ENCODE assay signal across 10 cellular contexts in the genomic region with DNA sequence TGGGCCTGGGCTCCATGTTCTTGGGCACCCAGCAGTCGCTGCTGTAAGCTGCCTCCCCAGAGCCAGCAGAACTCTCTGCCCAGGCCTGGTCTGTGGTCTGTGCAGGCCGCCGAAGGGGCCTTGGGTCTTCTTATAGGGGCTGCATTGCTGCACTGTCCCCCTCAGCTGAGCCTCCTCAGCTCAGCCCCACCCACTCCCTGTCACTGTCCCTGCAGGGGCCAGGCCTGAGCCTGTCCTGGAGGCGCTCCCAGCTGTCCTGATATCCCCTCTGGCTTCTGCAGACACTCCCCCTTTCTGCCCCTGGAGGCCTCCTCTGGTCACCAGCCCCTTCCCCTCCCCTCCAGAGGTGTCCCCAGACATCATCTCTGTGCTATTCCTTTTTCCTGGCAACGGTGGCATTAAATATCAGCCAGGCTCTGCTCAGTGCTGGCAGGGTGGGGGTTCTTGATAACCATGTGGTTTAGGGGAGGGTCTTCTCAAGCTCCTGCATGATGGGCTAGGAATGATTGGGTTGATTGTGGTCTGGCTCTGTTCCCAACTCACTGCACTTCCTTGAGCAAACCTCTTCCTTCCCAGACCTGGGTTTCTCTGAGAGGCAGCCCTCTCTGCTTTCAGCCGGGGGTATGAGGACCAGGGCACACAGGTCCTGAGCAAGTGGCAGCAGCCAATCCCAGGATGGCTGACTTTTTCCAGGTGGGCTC. TPM values are rescaled to one million over a fixed set of nuclear protein-coding genes. Genes with fewer than 3 reads are reported as not detected.
DNase-seq lines count a peak whose midpoint lies in the region; ATAC-seq and TF ChIP-seq lines count a peak whose summit lies in the region.
"Had no signal": no experiment of that assay in that cellular context is flagged by ENCODE, and none has a peak within 500 bp of the region (broad histone marks: within the 10 kb centered on the region; RNA-seq: fewer than 3 reads in every experiment).

No MANE protein-coding gene starts in this region.

- peaks cover 24% of the 10 kb centered on the region for H3K27me3 Mint-ChIP-seq in activated CD4-positive, alpha-beta memory T cell treated with anti-CD3 and anti-CD28 coated beads, Interleukin-2, amount 10 ng/mL, durations not matched to agents 7 days and 5 days
- peaks cover 9% of the 10 kb centered on the region for H3K27me3 Mint-ChIP-seq in activated CD4-positive, alpha-beta memory T cell treated with anti-CD3 and anti-CD28 coated beads for 36 hours
- peaks cover 1% of the 10 kb centered on the region for H3K27me3 Mint-ChIP-seq in type B pancreatic cell

- peak overlapping the region; percentile 39 for H3K9ac ChIP-seq in SK-N-MC (ENCODE audit: insufficient read length)

- H3K4me1 Mint-ChIP-seq in activated CD4-positive, alpha-beta memory T cell treated with anti-CD3 and anti-CD28 coated beads, Interleukin-2, amount 10 ng/mL, durations not matched to agents 7 days and 5 days = peaks cover 7% of the 10 kb centered on the region
- peaks cover 2% of the 10 kb centered on the region for H3K4me1 Mint-ChIP-seq in activated CD4-positive, alpha-beta memory T cell treated with anti-CD3 and anti-CD28 coated beads for 36 hours (ENCODE audit: low read depth)
- peaks cover 41% of the 10 kb centered on the region for H3K4me1 Mint-ChIP-seq in type B pancreatic cell (ENCODE audit: unreplicated experiment)

- H3K36me3 Mint-ChIP-seq in activated CD4-positive, alpha-beta memory T cell treated with anti-CD3 and anti-CD28 coated beads, Interleukin-2, amount 10 ng/mL, durations not matched to agents 7 days and 5 days (ENCODE audit: low read depth) = no peaks in the 10 kb centered on the region
- no peaks in the 10 kb centered on the region for H3K36me3 Mint-ChIP-seq in activated CD4-positive, alpha-beta memory T cell treated with anti-CD3 and anti-CD28 coated beads for 36 hours
- no peaks in the 10 kb centered on the region for H3K36me3 Mint-ChIP-seq in type B pancreatic cell
- H3K36me3 Mint-ChIP-seq: activated naive CD8-positive, alpha-beta T cell had no signal

- ATAC-seq in left ventricle myocardium superior (peak; percentile 61), HG03342 (IDR thresholded peaks at IDR 0.05; ENCODE audit: unreplicated experiment) (no peak)

- CTCF ChIA-PET in activated CD4-positive, alpha-beta memory T cell treated with anti-CD3 and anti-CD28 coated beads, Interleukin-2, amount 10 ng/mL, durations not matched to agents 7 days and 5 days (lab: Charles Lee) = no interaction called here
- CTCF ChIA-PET in activated CD4-positive, alpha-beta memory T cell treated with anti-CD3 and anti-CD28 coated beads for 36 hours (lab: Charles Lee) = no interaction called here

- H3K9me3 ChIP-seq in SK-N-MC (ENCODE audit: low read depth, low read length) = no peaks in the 10 kb centered on the region

- intact Hi-C loops in activated CD4-positive, alpha-beta memory T cell treated with anti-CD3 and anti-CD28 coated beads for 36 hours (cut with micrococcal nuclease) = no loop called here
- intact Hi-C loops in left ventricle myocardium superior (cut with micrococcal nuclease) = no loop called here

- H3K27ac Mint-ChIP-seq in activated CD4-positive, alpha-beta memory T cell treated with anti-CD3 and anti-CD28 coated beads, Interleukin-2, amount 10 ng/mL, durations not matched to agents 7 days and 5 days = no peak overlapping the region
- H3K27ac Mint-ChIP-seq in activated CD4-positive, alpha-beta memory T cell treated with anti-CD3 and anti-CD28 coated beads for 36 hours = no peak overlapping the region
- H3K27ac Mint-ChIP-seq in type B pancreatic cell = peak overlapping the region; percentile 92
- H3K27ac Mint-ChIP-seq: activated naive CD8-positive, alpha-beta T cell had no signal

- H3K4me3 ChIP-seq in SK-N-MC = peak overlapping the region; percentile 65

- H3K27ac ChIP-seq in SK-N-MC = peak overlapping the region; percentile 45

- TF ChIP-seq CTCF in type B pancreatic cell (conservative IDR thresholded peaks at IDR 0.05) = no peak

- POLR2A ChIA-PET in activated CD4-positive, alpha-beta memory T cell treated with anti-CD3 and anti-CD28 coated beads, Interleukin-2, amount 10 ng/mL, durations not matched to agents 7 days and 5 days (lab: Charles Lee) = no interaction called here
- POLR2A ChIA-PET in activated CD4-positive, alpha-beta memory T cell treated with anti-CD3 and anti-CD28 coated beads for 36 hours (lab: Charles Lee) = no interaction called here

- no peak overlapping the region for H3K4me3 Mint-ChIP-seq in activated CD4-positive, alpha-beta memory T cell treated with anti-CD3 and anti-CD28 coated beads, Interleukin-2, amount 10 ng/mL, durations not matched to agents 7 days and 5 days
- H3K4me3 Mint-ChIP-seq in activated CD4-positive, alpha-beta memory T cell treated with anti-CD3 and anti-CD28 coated beads for 36 hours = no peak overlapping the region
- H3K4me3 Mint-ChIP-seq in type B pancreatic cell = peak overlapping the region; percentile 79
- H3K4me3 Mint-ChIP-seq: activated naive CD8-positive, alpha-beta T cell had no signal

- H3K9me3 Mint-ChIP-seq in activated CD4-positive, alpha-beta memory T cell treated with anti-CD3 and anti-CD28 coated beads, Interleukin-2, amount 10 ng/mL, durations not matched to agents 7 days and 5 days = no peaks in the 10 kb centered on the region
- no peaks in the 10 kb centered on the region for H3K9me3 Mint-ChIP-seq in activated CD4-positive, alpha-beta memory T cell treated with anti-CD3 and anti-CD28 coated beads for 36 hours
- H3K9me3 Mint-ChIP-seq in type B pancreatic cell = no peaks in the 10 kb centered on the region

- no peaks in the 10 kb centered on the region for H3K36me3 ChIP-seq in SK-N-MC (ENCODE audit: insufficient read depth, low read length)

- DNase-seq in activated CD4-positive, alpha-beta memory T cell treated with anti-CD3 and anti-CD28 coated beads, Interleukin-2, amount 10 ng/mL, durations not matched to agents 7 days and 5 days = peak; percentile 14
- no peak for DNase-seq in activated CD4-positive, alpha-beta memory T cell treated with anti-CD3 and anti-CD28 coated beads for 36 hours
- DNase-seq in SK-N-MC (ENCODE audit: low read depth, low spot score) = peak; percentile 52
- DNase-seq in left ventricle myocardium superior = peak; percentile 75
- peak; percentile 54 for DNase-seq in type B pancreatic cell (ENCODE audit: extremely low spot score, unreplicated experiment)
- DNase-seq in KG1 (lab: John Stamatoyannopoulos, UW) = no peak
- DNase-seq in T-helper 9 cell = no peak
- DNase-seq: NCI-H510A had no signal

RNA-seq across cellular contexts. Expression of gene FOXO6, which starts 3.6 kb away (rescaled TPM):
- under 1 TPM in 1 of 2 experiments, not detected in 1; 0.20 TPM for total RNA-seq in activated CD4-positive, alpha-beta memory T cell treated with anti-CD3 and anti-CD28 coated beads, Interleukin-2, amount 10 ng/mL, durations not matched to agents 7 days and 5 days
- under 1 TPM; 0.19 TPM for total RNA-seq in activated CD4-positive, alpha-beta memory T cell treated with anti-CD3 and anti-CD28 coated beads for 36 hours
- 3.4 TPM for total RNA-seq in left ventricle myocardium superior
- total RNA-seq in type B pancreatic cell (ENCODE audit: low replicate concordance) = 9.9 and 21.1 TPM in 2 replicates

Comparison
In these comparisons a context has a peak if more than half of its experiments do, and no peak if none do; other contexts are left out.
1. DNase-seq: peak in activated CD4-positive, alpha-beta memory T cell treated with anti-CD3 and anti-CD28 coated beads, Interleukin-2, amount 10 ng/mL, durations not matched to agents 7 days and 5 days (single experiment), SK-N-MC (single experiment), left ventricle myocardium superior (single experiment) and type B pancreatic cell (single experiment); none in activated CD4-positive, alpha-beta memory T cell treated with anti-CD3 and anti-CD28 coated beads for 36 hours (single experiment), KG1 (single experiment) and T-helper 9 cell (single experiment).